29 cellular contexts compared by ENCODE assay signal in genomic region chr2:240928476-240929363, GRCh38. TPM values are rescaled to one million over a fixed set of nuclear protein-coding genes. Genes with fewer than 3 reads are reported as not detected.
DNase-seq lines count a peak whose midpoint lies in the region; ATAC-seq, FAIRE-seq and TF ChIP-seq lines count a peak whose summit lies in the region.
"Had no signal": no experiment of that assay in that cellular context is flagged by ENCODE, and none has a peak within 500 bp of the region (broad histone marks: within the 10 kb centered on the region; RNA-seq: fewer than 3 reads in every experiment).

No MANE protein-coding gene starts in this region.

- H4K20me1 ChIP-seq in GM23248 (ENCODE audit: insufficient read depth): no peaks in the 10 kb centered on the region

- DNase-seq in Right ventricle myocardium inferior (ENCODE audit: missing footprints) (peak; percentile 52), heart right ventricle (no peak), endodermal cell (peak; percentile 32), neuronal stem cell (ENCODE audit: low spot score) (no peak), urothelium cell line (ENCODE audit: low spot score) (no peak), AG08396 (ENCODE audit: low spot score) (no peak), GM23248 (no peak), D341Med (ENCODE audit: low spot score) (no peak)
- DNase-seq: activated CD4-positive, alpha-beta T cell treated with anti-CD3 and anti-CD28 coated beads, Interleukin-2, amount 10 ng/mL, durations not matched to agents 24 days and 14 days; activated T-cell treated with anti-CD3 and anti-CD28 coated beads, Interleukin-2, amount 50 U/mL, for 24 hours; cerebellar nuclear complex; effector memory CD8-positive, alpha-beta T cell; GDM1; KG1; NCI-H1694; NCI-H226; OCI-M1; SHP77 treated with DMSO at 0.1 percent for 48 hours had no signal

- no peak overlapping the region for H4K91ac ChIP-seq in neuronal stem cell (ENCODE audit: low read depth, low read length, poor library complexity)

- no peaks in the 10 kb centered on the region for H3K9me3 Mint-ChIP-seq in endodermal cell
- H3K9me3 Mint-ChIP-seq: activated CD4-positive, alpha-beta T cell treated with anti-CD3 and anti-CD28 coated beads, Interleukin-2, amount 10 ng/mL, durations not matched to agents 24 days and 14 days; activated naive CD4-positive, alpha-beta T cell treated with anti-CD3 and anti-CD28 coated beads, Interleukin-2, amount 50 U/mL, for 24 hours; activated T-cell treated with anti-CD3 and anti-CD28 coated beads, Interleukin-2, amount 50 U/mL, for 24 hours; CD4-positive, alpha-beta T cell; effector memory CD8-positive, alpha-beta T cell; T-cell had no signal

- no peak overlapping the region for H4K8ac ChIP-seq in neuronal stem cell (ENCODE audit: low read depth, low read length)

- H3K4me1 ChIP-seq in heart right ventricle (peaks cover 0 to 6% (median 0%) of the 10 kb centered on the region in 9 donors), endodermal cell (ENCODE audit: control insufficient read depth, insufficient read depth, low read length) (no peaks in the 10 kb centered on the region), neuronal stem cell (ENCODE audit: control insufficient read depth in 2 of 2, insufficient read depth in 1 of 2, low read depth in 1 of 2, low read length in 2 of 2) (no peaks in the 10 kb centered on the region), GM23248 (ENCODE audit: insufficient read depth) (no peaks in the 10 kb centered on the region)
- H3K4me1 ChIP-seq: right lobe of liver had no signal

- no peak overlapping the region for H3K23ac ChIP-seq in neuronal stem cell (ENCODE audit: low read depth, low read length, poor library complexity)

- H3K4me1 Mint-ChIP-seq in endodermal cell: no peaks in the 10 kb centered on the region
- H3K4me1 Mint-ChIP-seq: activated naive CD4-positive, alpha-beta T cell treated with anti-CD3 and anti-CD28 coated beads, Interleukin-2, amount 50 U/mL, for 24 hours; T-cell had no signal

- H3K4me3 Mint-ChIP-seq in endodermal cell: no peak overlapping the region
- H3K4me3 Mint-ChIP-seq: activated CD4-positive, alpha-beta T cell treated with anti-CD3 and anti-CD28 coated beads, Interleukin-2, amount 10 ng/mL, durations not matched to agents 24 days and 14 days; activated naive CD4-positive, alpha-beta T cell treated with anti-CD3 and anti-CD28 coated beads, Interleukin-2, amount 50 U/mL, for 24 hours; activated T-cell treated with anti-CD3 and anti-CD28 coated beads, Interleukin-2, amount 50 U/mL, for 24 hours; CD4-positive, alpha-beta T cell; effector memory CD8-positive, alpha-beta T cell; T-cell had no signal

- H2BK12ac ChIP-seq in neuronal stem cell (ENCODE audit: low read length): peak overlapping the region; percentile 46

- TF ChIP-seq CTCF in heart right ventricle (IDR thresholded peaks at IDR 0.05): no peak
- no peak for TF ChIP-seq CTCF in endodermal cell (conservative IDR thresholded peaks at IDR 0.05)

- H3K9me3 ChIP-seq in heart right ventricle: peaks cover 0 to 19% (median 0%) of the 10 kb centered on the region in 11 donors
- H3K9me3 ChIP-seq in endodermal cell (ENCODE audit: control insufficient read depth, low read length): no peaks in the 10 kb centered on the region
- H3K9me3 ChIP-seq in neuronal stem cell (replicated peaks in 1 of 2; ENCODE audit: control insufficient read depth in 2 of 2, insufficient read depth in 1 of 2, low read depth in 1 of 2, low read length in 2 of 2): no peaks in the 10 kb centered on the region
- H3K9me3 ChIP-seq in GM23248 (ENCODE audit: low read depth): no peaks in the 10 kb centered on the region
- H3K9me3 ChIP-seq: right lobe of liver had no signal

- H2BK5ac ChIP-seq in neuronal stem cell (ENCODE audit: low read length): no peak overlapping the region

- no peaks in the 10 kb centered on the region for H3K9me2 ChIP-seq in GM23248 (ENCODE audit: insufficient read depth)

- no peak overlapping the region for H2BK120ac ChIP-seq in neuronal stem cell (ENCODE audit: low read depth, low read length)

- no peak overlapping the region for H2AFZ ChIP-seq in neuronal stem cell (ENCODE audit: low read length)
- no peak overlapping the region for H2AFZ ChIP-seq in GM23248

- H3K27me3 Mint-ChIP-seq in endodermal cell (ENCODE audit: insufficient read depth): no peaks in the 10 kb centered on the region
- H3K27me3 Mint-ChIP-seq: activated CD4-positive, alpha-beta T cell treated with anti-CD3 and anti-CD28 coated beads, Interleukin-2, amount 10 ng/mL, durations not matched to agents 24 days and 14 days; activated naive CD4-positive, alpha-beta T cell treated with anti-CD3 and anti-CD28 coated beads, Interleukin-2, amount 50 U/mL, for 24 hours; activated T-cell treated with anti-CD3 and anti-CD28 coated beads, Interleukin-2, amount 50 U/mL, for 24 hours; CD4-positive, alpha-beta T cell had no signal

- in situ Hi-C loops in GM23248 (cut with MboI): no loop called here

- FAIRE-seq in urothelium cell line (lab: Jason Lieb, UNC): peak; percentile 27
- FAIRE-seq: astrocyte, GM19239, H1 had no signal

- H3K36me3 ChIP-seq in heart right ventricle (no peaks in the 10 kb centered on the region), endodermal cell (ENCODE audit: control insufficient read depth, insufficient read depth, low read length) (no peaks in the 10 kb centered on the region), neuronal stem cell (replicated peaks in 1 of 2; ENCODE audit: control insufficient read depth in 2 of 2, insufficient read depth in 2 of 2, low read length in 2 of 2) (no peaks in the 10 kb centered on the region), GM23248 (ENCODE audit: low read depth) (no peaks in the 10 kb centered on the region)
- H3K36me3 ChIP-seq: right lobe of liver had no signal

- peak overlapping the region; percentile 8 for H3K27ac Mint-ChIP-seq in endodermal cell
- H3K27ac Mint-ChIP-seq: activated CD4-positive, alpha-beta T cell treated with anti-CD3 and anti-CD28 coated beads, Interleukin-2, amount 10 ng/mL, durations not matched to agents 24 days and 14 days; activated naive CD4-positive, alpha-beta T cell treated with anti-CD3 and anti-CD28 coated beads, Interleukin-2, amount 50 U/mL, for 24 hours; activated T-cell treated with anti-CD3 and anti-CD28 coated beads, Interleukin-2, amount 50 U/mL, for 24 hours; CD4-positive, alpha-beta T cell; effector memory CD8-positive, alpha-beta T cell; T-cell had no signal

- intact Hi-C loops in Right ventricle myocardium inferior (cut with DNase I) (no loop called here), heart right ventricle (cut with DNase I) (no loop called here)

- H3K36me3 Mint-ChIP-seq in endodermal cell (ENCODE audit: low read depth): no peaks in the 10 kb centered on the region
- H3K36me3 Mint-ChIP-seq: activated naive CD4-positive, alpha-beta T cell treated with anti-CD3 and anti-CD28 coated beads, Interleukin-2, amount 50 U/mL, for 24 hours; T-cell had no signal

- H3K14ac ChIP-seq in neuronal stem cell (ENCODE audit: low read length): peak overlapping the region; percentile 82

- H3K4me2 ChIP-seq in neuronal stem cell (ENCODE audit: insufficient read depth, low read length, poor library complexity, severe bottlenecking) (no peak overlapping the region), GM23248 (ENCODE audit: unreplicated experiment) (no peak overlapping the region)

- H3K4me3 ChIP-seq in heart right ventricle (no peak overlapping the region), endodermal cell (ENCODE audit: low read length) (no peak overlapping the region), neuronal stem cell (ENCODE audit: low read length in 2 of 2) (no peak overlapping the region), GM23248 (no peak overlapping the region)
- H3K4me3 ChIP-seq: right lobe of liver had no signal

- H3K27me3 ChIP-seq in heart right ventricle (peaks cover 0 to 13% (median 0%) of the 10 kb centered on the region in 7 donors), endodermal cell (ENCODE audit: control insufficient read depth, insufficient read depth, low read length, poor library complexity, severe bottlenecking) (no peaks in the 10 kb centered on the region), neuronal stem cell (ENCODE audit: control insufficient read depth in 3 of 3, insufficient read depth in 3 of 3, low read depth in 1 of 3, low read length in 3 of 3) (peaks cover 0 to 55% (median 0%) of the 10 kb centered on the region in 3 experiments), GM23248 (replicated peaks; ENCODE audit: insufficient read depth) (no peaks in the 10 kb centered on the region)
- H3K27me3 ChIP-seq: right lobe of liver had no signal

- 89 to 93% methylated on average over 24 of the region's 24 CpGs for whole genome bisulfite sequencing in heart right ventricle, 2 donors
- 93 to 98% methylated on average over 17 to 24 of the region's 24 CpGs for WGBS in endodermal cell (ENCODE audit: insufficient coverage in 1 of 2, insufficient read length in 1 of 2), 2 experiments
- no CpG with 5 or more reads among the region's 24 CpGs for WGBS in neuronal stem cell (ENCODE audit: extremely low coverage in 2 of 2, insufficient read length in 2 of 2, insufficient replicate concordance in 1 of 2), 2 donors
- WGBS in GM23248 (ENCODE audit: low coverage in 1 of 2, low lambda C conversion rate in 2 of 2, missing lambda C conversion rate in 2 of 2), 2 experiments: 89 to 91% methylated on average over 24 of the region's 24 CpGs

- H3K9ac ChIP-seq in endodermal cell (ENCODE audit: extremely low read depth, low read length, poor library complexity, severe bottlenecking) (no peak overlapping the region), neuronal stem cell (ENCODE audit: low read depth, low read length, poor library complexity) (no peak overlapping the region), GM23248 (no peak overlapping the region)

- no peak overlapping the region for H2BK15ac ChIP-seq in neuronal stem cell (ENCODE audit: low read length)

- no peak overlapping the region for H3K27ac ChIP-seq in heart right ventricle
- no peak overlapping the region for H3K27ac ChIP-seq in endodermal cell (ENCODE audit: low read depth, low read length)
- no peak overlapping the region for H3K27ac ChIP-seq in neuronal stem cell (replicated peaks; ENCODE audit: low read length)
- H3K27ac ChIP-seq in GM23248: no peak overlapping the region
- H3K27ac ChIP-seq: right lobe of liver had no signal

- no peak for ATAC-seq in Right ventricle myocardium inferior
- ATAC-seq in heart right ventricle: no peak
- ATAC-seq: effector memory CD8-positive, alpha-beta T cell; right lobe of liver; T-cell had no signal

- H3K79me1 ChIP-seq in neuronal stem cell (ENCODE audit: low read depth, low read length): peaks cover 2% of the 10 kb centered on the region

- no peak overlapping the region for H3K4ac ChIP-seq in neuronal stem cell (ENCODE audit: low read length)

- peak overlapping the region; percentile 76 for H3K18ac ChIP-seq in neuronal stem cell (ENCODE audit: low read length)

- H3F3A ChIP-seq in GM23248 (ENCODE audit: insufficient read depth): no peaks in the 10 kb centered on the region

- peak overlapping the region; percentile 57 for H2AK5ac ChIP-seq in neuronal stem cell (ENCODE audit: low read depth, low read length)

- no peaks in the 10 kb centered on the region for H3K79me2 ChIP-seq in GM23248 (ENCODE audit: insufficient read depth)

RNA-seq across cellular contexts. Expression of gene CROCC2, which starts 22.6 kb away (rescaled TPM):
- not detected for total RNA-seq in Right ventricle myocardium inferior
- total RNA-seq in heart right ventricle: not detected
- polyA plus RNA-seq in heart right ventricle: under 1 TPM in 1 of 2 donors, not detected in 1; 0.06 TPM
- total RNA-seq in endodermal cell: not detected
- polyA plus RNA-seq in endodermal cell (2013, experiment 1 of 2): not detected
- not detected for polyA plus RNA-seq in endodermal cell (2013, experiment 2 of 2)
- not detected for polyA plus RNA-seq in neuronal stem cell (2013, experiment 1 of 2)
- polyA plus RNA-seq in neuronal stem cell (2013, experiment 2 of 2): not detected
- under 0.01 and 2.4 TPM in 2 replicates for total RNA-seq in GM23248 (2014; rRNA removed; shearing (Covaris generic))
- not detected in 2 replicates for polyA plus RNA-seq in GM23248 (2016; fragmentation: Nextera tagmentation; extraction: Ambion mirVana)
- total RNA-seq: activated CD4-positive, alpha-beta T cell treated with anti-CD3 and anti-CD28 coated beads, Interleukin-2, amount 10 ng/mL, durations not matched to agents 24 days and 14 days; astrocyte; CD4-positive, alpha-beta T cell; glomerular endothelial cell; H1; HT-29; T-cell; temporal lobe had no signal
- polyA plus RNA-seq: AG04450, H1 had no signal

RNA-seq across cellular contexts. Expression of gene MAB21L4, which starts 32.8 kb away (rescaled TPM):
- total RNA-seq in Right ventricle myocardium inferior (not detected), heart right ventricle (under 1 TPM in 2 of 10 donors, not detected in 8; 0.29 to 0.32 TPM), endodermal cell (under 1 TPM in 1 of 2 donors, not detected in 1; 0.31 TPM)
- polyA plus RNA-seq in heart right ventricle (under 1 TPM in 1 of 2 donors, not detected in 1; 0.06 TPM), GM23248 (2016; fragmentation: Nextera tagmentation; extraction: Ambion mirVana) (not detected in 2 replicates)
- polyA plus RNA-seq in endodermal cell (2013, experiment 1 of 2): not detected
- polyA plus RNA-seq in endodermal cell (2013, experiment 2 of 2): not detected
- not detected for polyA plus RNA-seq in neuronal stem cell (2013, experiment 1 of 2)
- not detected for polyA plus RNA-seq in neuronal stem cell (2013, experiment 2 of 2)
- not detected in 2 replicates for total RNA-seq in GM23248 (2014; rRNA removed; shearing (Covaris generic))
- total RNA-seq: activated CD4-positive, alpha-beta T cell treated with anti-CD3 and anti-CD28 coated beads, Interleukin-2, amount 10 ng/mL, durations not matched to agents 24 days and 14 days; CD4-positive, alpha-beta T cell; glomerular endothelial cell; H1; T-cell; temporal lobe had no signal
- polyA plus RNA-seq: AG04450 had no signal

Comparison
In these comparisons a context has a peak if more than half of its experiments do, and no peak if none do; other contexts are left out.
1. DNase-seq: peak in Right ventricle myocardium inferior (single experiment) and endodermal cell (single experiment); none in heart right ventricle (0 of 2), neuronal stem cell (single experiment), urothelium cell line (single experiment), AG08396 (single experiment), GM23248 (single experiment) and D341Med (single experiment).